27 cellular contexts compared by ENCODE assay signal in genomic region chr21:34991366-34991967, GRCh38. TPM values are rescaled to one million over a fixed set of nuclear protein-coding genes. Genes with fewer than 3 reads are reported as not detected.
DNase-seq lines count a peak whose midpoint lies in the region; ATAC-seq, FAIRE-seq and TF ChIP-seq lines count a peak whose summit lies in the region.
"Had no signal": no experiment of that assay in that cellular context is flagged by ENCODE, and none has a peak within 500 bp of the region (broad histone marks: within the 10 kb centered on the region; RNA-seq: fewer than 3 reads in every experiment).

No MANE protein-coding gene starts in this region.

- H3K9me3 ChIP-seq in HepG2 (ENCODE audit: low read length) (no peaks in the 10 kb centered on the region), right lobe of liver (no peaks in the 10 kb centered on the region), KOPT-K1 (ENCODE audit: insufficient read depth, low read length, poor library complexity, severe bottlenecking) (no peaks in the 10 kb centered on the region), upper lobe of right lung (no peaks in the 10 kb centered on the region), right atrium auricular region (no peaks in the 10 kb centered on the region)
- H3K9me3 ChIP-seq: transverse colon had no signal

- no TSS peak for BruUV-seq in HepG2 (replicated peaks; lab: Mats Ljungman, UMichigan)

- no peaks in the 10 kb centered on the region for H3K27me3 Mint-ChIP-seq in central memory CD8-positive, alpha-beta T cell
- H3K27me3 Mint-ChIP-seq in chondrocyte (ENCODE audit: low read depth): no peaks in the 10 kb centered on the region
- H3K27me3 Mint-ChIP-seq: memory B cell had no signal

- TF ChIP-seq RAD21 in HepG2 (CRISPR knock-in tag; IDR thresholded peaks at IDR 0.05): no peak

- peak overlapping the region; percentile 29 for H3K4me3 Mint-ChIP-seq in central memory CD8-positive, alpha-beta T cell
- no peak overlapping the region for H3K4me3 Mint-ChIP-seq in chondrocyte (ENCODE audit: unreplicated experiment)
- H3K4me3 Mint-ChIP-seq: IgD-negative memory B cell, memory B cell, WTC11 had no signal

- H3K9me3 Mint-ChIP-seq in central memory CD8-positive, alpha-beta T cell: no peaks in the 10 kb centered on the region
- no peaks in the 10 kb centered on the region for H3K9me3 Mint-ChIP-seq in chondrocyte (ENCODE audit: low read depth)
- H3K9me3 Mint-ChIP-seq: memory B cell, WTC11 had no signal

- H3K79me2 ChIP-seq in HepG2 (ENCODE audit: insufficient read depth, low read length): no peaks in the 10 kb centered on the region
- H3K79me2 ChIP-seq: parathyroid adenoma had no signal

- POLR2A ChIA-PET in HepG2 (lab: Yijun Ruan, JAX): no interaction called here

- TF ChIP-seq CTCF in HepG2 (CRISPR knock-in tag; IDR thresholded peaks at IDR 0.05) (no peak), right lobe of liver (IDR thresholded peaks at IDR 0.05) (no peak), upper lobe of right lung (IDR thresholded peaks at IDR 0.05) (no peak), chondrocyte (IDR thresholded peaks at IDR 0.05) (no peak), right atrium auricular region (IDR thresholded peaks at IDR 0.05) (no peak)

- H3K4me3 ChIP-seq in HepG2 (replicated peaks in 1 of 3; ENCODE audit: insufficient read depth in 1 of 3, low read depth in 2 of 3, low read length in 3 of 3) (no peak overlapping the region), right lobe of liver (no peak overlapping the region), upper lobe of right lung (no peak overlapping the region), right atrium auricular region (no peak overlapping the region)
- H3K4me3 ChIP-seq: transverse colon had no signal

- no peaks in the 10 kb centered on the region for H3K27me3 ChIP-seq in HepG2 (ENCODE audit: control insufficient read depth in 1 of 2, insufficient read depth in 2 of 2, low read length in 2 of 2)
- H3K27me3 ChIP-seq in right lobe of liver: no peaks in the 10 kb centered on the region
- no peaks in the 10 kb centered on the region for H3K27me3 ChIP-seq in upper lobe of right lung
- H3K27me3 ChIP-seq in right atrium auricular region: no peaks in the 10 kb centered on the region
- H3K27me3 ChIP-seq: transverse colon had no signal

- no peak overlapping the region for H3K9ac ChIP-seq in HepG2 (ENCODE audit: insufficient read depth, low read depth, low read length)
- H3K9ac ChIP-seq: parathyroid adenoma had no signal

- DNase-seq in HepG2 (ENCODE audit: low spot score) (no peak), right lobe of liver (no peak), upper lobe of right lung (no peak), chondrocyte (ENCODE audit: low spot score) (no peak), right atrium auricular region (ENCODE audit: low spot score) (no peak)
- DNase-seq in central memory CD8-positive, alpha-beta T cell (ENCODE audit: low spot score in 2 of 2): no peak
- DNase-seq: activated CD4-positive, alpha-beta T cell treated with anti-CD3 and anti-CD28 coated beads, Interleukin-2, amount 50 U/mL, for 4 hours; activated CD8-positive, alpha-beta memory T cell treated with anti-CD3 and anti-CD28 coated beads, Interleukin-2, amount 50 U/mL, for 48 hours; Calu3; glutamatergic neuron; HCEC 1CT; NCI-H1048; NCI-H1694 treated with DMSO at 0.1 percent for 48 hours; NCI-H446 treated with DMSO at 0.1 percent for 48 hours; NCI-H774; retina; SIG-M5; small intestine; transverse colon had no signal

- H3K36me3 Mint-ChIP-seq in central memory CD8-positive, alpha-beta T cell (ENCODE audit: insufficient read depth): peaks cover 5% of the 10 kb centered on the region
- no peaks in the 10 kb centered on the region for H3K36me3 Mint-ChIP-seq in chondrocyte (ENCODE audit: low read depth)
- H3K36me3 Mint-ChIP-seq: WTC11 had no signal

- TF ChIP-seq EP300 in HepG2 (IDR thresholded peaks at IDR 0.05; ENCODE audit: low read depth in 2 of 2, low read length in 2 of 2) (no peak), HepG2 (CRISPR knock-in tag; IDR thresholded peaks at IDR 0.05; ENCODE audit: borderline replicate concordance) (no peak)

- no peak for TF ChIP-seq POLR2A in HepG2 (IDR thresholded peaks at IDR 0.05; ENCODE audit: insufficient read depth in 1 of 2, low read depth in 2 of 2, low read length in 2 of 2)
- no peak for TF ChIP-seq POLR2A in right lobe of liver (IDR thresholded peaks at IDR 0.05)

- no peak overlapping the region for H3K4me2 ChIP-seq in HepG2 (ENCODE audit: low read depth, low read length)

- H3K36me3 ChIP-seq in HepG2 (replicated peaks in 1 of 2; ENCODE audit: control insufficient read depth in 1 of 2, insufficient read depth in 2 of 2, low read length in 2 of 2) (no peaks in the 10 kb centered on the region), right lobe of liver (no peaks in the 10 kb centered on the region), KOPT-K1 (ENCODE audit: insufficient read depth, low read length) (peaks cover 58% of the 10 kb centered on the region), upper lobe of right lung (no peaks in the 10 kb centered on the region), right atrium auricular region (no peaks in the 10 kb centered on the region)
- H3K36me3 ChIP-seq: transverse colon had no signal

- H3K4me1 Mint-ChIP-seq in central memory CD8-positive, alpha-beta T cell: peaks cover 11% of the 10 kb centered on the region
- peaks cover 24% of the 10 kb centered on the region for H3K4me1 Mint-ChIP-seq in chondrocyte (ENCODE audit: low read depth)

- H4K20me1 ChIP-seq in HepG2 (ENCODE audit: insufficient read depth, low read length): no peaks in the 10 kb centered on the region

- H3K27ac ChIP-seq in HepG2 (ENCODE audit: extremely low read length, insufficient read depth, low read length) (no peak overlapping the region), right lobe of liver (no peak overlapping the region), KOPT-K1 (ENCODE audit: low read depth, low read length, poor library complexity, severe bottlenecking) (peak overlapping the region; percentile 35), upper lobe of right lung (no peak overlapping the region), right atrium auricular region (no peak overlapping the region)
- H3K27ac ChIP-seq: parathyroid adenoma, transverse colon had no signal

- ATAC-seq in HepG2: no peak
- no peak for ATAC-seq in right lobe of liver
- ATAC-seq in central memory CD8-positive, alpha-beta T cell (replicated peaks; ENCODE audit: extremely low read depth, poor library complexity, severe bottlenecking): no peak
- peak; percentile 5 for ATAC-seq in upper lobe of right lung
- no peak for ATAC-seq in HG03457 (IDR thresholded peaks at IDR 0.05; ENCODE audit: unreplicated experiment)
- ATAC-seq: esophagus mucosa, left lobe of liver, WTC11 had no signal

- CTCF ChIA-PET in HepG2 (lab: Yijun Ruan, JAX; ENCODE audit: low intra/inter-chr PET ratio, low total read pairs): no interaction called here

- peaks cover 42% of the 10 kb centered on the region for H3K4me1 ChIP-seq in HepG2 (ENCODE audit: insufficient read depth, low read length)
- no peaks in the 10 kb centered on the region for H3K4me1 ChIP-seq in right lobe of liver
- H3K4me1 ChIP-seq in upper lobe of right lung: peaks cover 7% of the 10 kb centered on the region
- H3K4me1 ChIP-seq in right atrium auricular region: peaks cover 0 to 6% of the 10 kb centered on the region in 2 donors
- H3K4me1 ChIP-seq: parathyroid adenoma had no signal

- WGBS in HepG2 (ENCODE audit: low lambda C conversion rate): 80% methylated on average over 10 of the region's 10 CpGs
- 66% methylated on average over 9 of the region's 10 CpGs for WGBS in right lobe of liver (ENCODE audit: insufficient coverage, low coverage, low lambda C conversion rate, missing lambda C conversion rate)

- in situ Hi-C loops in HepG2 (cut with HindIII; ENCODE audit: extremely low pct_ligation_motif_present, low pct_unique_long_range_greater_than_20kb): no loop called here

- peak overlapping the region; percentile 97 for H3K27ac Mint-ChIP-seq in central memory CD8-positive, alpha-beta T cell (ENCODE audit: low read depth)
- H3K27ac Mint-ChIP-seq in chondrocyte (ENCODE audit: unreplicated experiment): no peak overlapping the region
- H3K27ac Mint-ChIP-seq: memory B cell, WTC11 had no signal

- H2AFZ ChIP-seq in HepG2 (ENCODE audit: low read length): no peak overlapping the region
- H2AFZ ChIP-seq: parathyroid adenoma had no signal

- FAIRE-seq in HepG2 (lab: Jason Lieb, UNC): no peak
- FAIRE-seq: small intestine had no signal

- intact Hi-C loops in HepG2 (cut with micrococcal nuclease; ENCODE audit: unreplicated experiment) (no loop called here), right lobe of liver (cut with DNase I) (no loop called here), upper lobe of right lung (cut with DNase I) (no loop called here)

TF ChIP-seq in HepG2, 621 proteins besides CTCF, POLR2A, EP300 and RAD21 (continues in another document):
- TF ChIP-seq HOXA9 (CRISPR knock-in tag; IDR thresholded peaks at IDR 0.05; ENCODE audit: borderline replicate concordance): no peak
- no peak for TF ChIP-seq ZNF607 (CRISPR knock-in tag; IDR thresholded peaks at IDR 0.05; ENCODE audit: borderline replicate concordance)

RNA-seq across cellular contexts. Expression of gene RUNX1, which starts 57.6 kb away (rescaled TPM):
- total RNA-seq in HepG2 (2016; rRNA removed; fragmentation: Illumina TruSeq; extraction: Trizol): 4.4 and 5.4 TPM in 2 replicates
- 2.4 and 2.8 TPM in 2 replicates for total RNA-seq in HepG2 (2016; cell fraction: cytosol; rRNA removed; fragmentation: Illumina TruSeq; extraction: Trizol; ENCODE audit: low read depth)
- 4.1 and 5.5 TPM in 2 replicates for total RNA-seq in HepG2 (2016; cell fraction: insoluble cytoplasmic fraction; rRNA removed; fragmentation: Illumina TruSeq; extraction: Trizol)
- 5.1 and 5.5 TPM in 2 replicates for total RNA-seq in HepG2 (2016; cell fraction: membrane; rRNA removed; fragmentation: Illumina TruSeq; extraction: Trizol)
- total RNA-seq in HepG2 (2016; cell fraction: nucleus; rRNA removed; fragmentation: Illumina TruSeq; extraction: Trizol): 16.6 and 18.1 TPM in 2 replicates
- 5.8 and 6.4 TPM in 2 replicates for polyA plus RNA-seq in HepG2 (2011; rRNA removed)
- 3.0 and 3.1 TPM in 2 replicates for polyA plus RNA-seq in HepG2 (2011; cell fraction: cytosol; rRNA removed)
- 18.7 and 27.2 TPM in 2 replicates for polyA plus RNA-seq in HepG2 (2011; cell fraction: nucleus; rRNA removed)
- polyA plus RNA-seq in HepG2 (2012): 6.5 and 6.7 TPM in 2 replicates
- 2.4 and 2.8 TPM in 2 replicates for polyA plus RNA-seq in HepG2 (2016; cell fraction: cytosol; fragmentation: Illumina TruSeq; extraction: Trizol; ENCODE audit: low read depth)
- polyA plus RNA-seq in HepG2 (2016; cell fraction: insoluble cytoplasmic fraction; fragmentation: Illumina TruSeq; extraction: Trizol; ENCODE audit: low read depth): 7.5 and 8.8 TPM in 2 replicates
- 5.2 and 5.9 TPM in 2 replicates for polyA plus RNA-seq in HepG2 (2016; cell fraction: membrane; fragmentation: Illumina TruSeq; extraction: Trizol; ENCODE audit: low read depth)
- polyA plus RNA-seq in HepG2 (2016; cell fraction: nucleus; fragmentation: Illumina TruSeq; extraction: Trizol; ENCODE audit: insufficient read depth, low read depth): 13.0 and 13.3 TPM in 2 replicates
- 10.3 and 32.7 TPM in 2 replicates for polyA minus RNA-seq in HepG2 (2011; rRNA and poly(A)+ RNA removed; ENCODE audit: low replicate concordance)
- polyA minus RNA-seq in HepG2 (2011; cell fraction: cytosol; rRNA and poly(A)+ RNA removed): 3.1 and 6.2 TPM in 2 replicates
- polyA minus RNA-seq in HepG2 (2011; cell fraction: nucleus; rRNA and poly(A)+ RNA removed): 103 and 105 TPM in 2 replicates
- total RNA-seq in right lobe of liver: 10 to 100 TPM in 1 of 6 experiments, 1 to 10 TPM in 5; 2.9 to 18.3 (median 4.3) TPM
- 86.9 TPM for total RNA-seq in upper lobe of right lung
- 37.9 to 73.5 TPM (median 39.7 TPM) in 3 replicates for total RNA-seq in chondrocyte
- 1 to 10 TPM; 3.8 to 7.6 TPM for total RNA-seq in right atrium auricular region
